In genomic region chr1:216064643-216065042, GRCh38 we compare ENCODE assay signal across 21 cellular contexts.
"Had no signal": no experiment of that assay in that cellular context is flagged by ENCODE, and none has a peak within 500 bp of the region (broad histone marks: within the 10 kb centered on the region; RNA-seq: fewer than 3 reads in every experiment).

No MANE protein-coding gene starts in this region.

- H3K79me2 ChIP-seq: hepatocyte had no signal

- H3K9me3 ChIP-seq: pancreas, psoas muscle, tibial artery had no signal

- DNase-seq: activated CD4-positive, alpha-beta T cell treated with anti-CD3 and anti-CD28 coated beads, Interleukin-2, amount 10 ng/mL, durations not matched to agents 7 days and 5 days; activated CD8-positive, alpha-beta memory T cell treated with anti-CD3 and anti-CD28 coated beads, Interleukin-2, amount 10 ng/mL, durations not matched to agents 7 days and 5 days; activated CD8-positive, alpha-beta T cell treated with anti-CD3 and anti-CD28 coated beads for 36 hours; activated effector memory CD4-positive, alpha-beta T cell treated with anti-CD3 and anti-CD28 coated beads, Interleukin-2, amount 50 U/mL, for 16 hours; activated naive CD4-positive, alpha-beta T cell treated with anti-CD3 and anti-CD28 coated beads, Interleukin-2, amount 10 ng/mL, durations not matched to agents 7 days and 5 days; activated T-cell treated with anti-CD3 and anti-CD28 coated beads for 4 hours; effector CD4-positive, alpha-beta T cell; glutamatergic neuron; immature natural killer cell; left cardiac atrium; mesenchymal stem cell; pancreas; psoas muscle; right cardiac atrium; stimulated activated CD4-positive, alpha-beta T cell treated with anti-CD3 and anti-CD28 coated beads, Interleukin-4, amount 100 ng/mL, for 24 hours; stimulated activated naive CD8-positive, alpha-beta T cell treated with anti-CD3 and anti-CD28 coated beads, Interleukin-15, amount 100 ng/mL, for 72 hours; T-cell; tibial artery had no signal

- H3K4me3 ChIP-seq: hepatocyte, pancreas, psoas muscle, tibial artery had no signal

- H2AFZ ChIP-seq: hepatocyte had no signal

- H3K27me3 ChIP-seq: hepatocyte, pancreas, tibial artery had no signal

- H3K4me2 ChIP-seq: hepatocyte had no signal

- H3K36me3 ChIP-seq: pancreas, tibial artery had no signal

- H3K4me1 ChIP-seq: pancreas, psoas muscle, tibial artery had no signal

- ATAC-seq: activated CD4-positive, CD25-positive, alpha-beta regulatory T cell treated with anti-CD3 and anti-CD28 coated beads, Interleukin-2, amount 50 U/mL, for 24 hours; activated CD8-positive, alpha-beta memory T cell treated with anti-CD3 and anti-CD28 coated beads, Interleukin-2, amount 10 ng/mL, durations not matched to agents 7 days and 5 days; activated CD8-positive, alpha-beta T cell treated with anti-CD3 and anti-CD28 coated beads for 36 hours; left cardiac atrium; pancreas; psoas muscle; right cardiac atrium; stimulated activated naive CD8-positive, alpha-beta T cell treated with anti-CD3 and anti-CD28 coated beads, Interleukin-15, amount 100 ng/mL, for 72 hours; T-cell had no signal

- H3K27ac ChIP-seq: hepatocyte, pancreas, psoas muscle, tibial artery, VCaP had no signal
